In genomic region chr11:7430496-7430895, GRCh38 we compare ENCODE assay signal across 24 cellular contexts.
"Had no signal": no experiment of that assay in that cellular context is flagged by ENCODE, and none has a peak within 500 bp of the region (broad histone marks: within the 10 kb centered on the region; RNA-seq: fewer than 3 reads in every experiment).

No MANE protein-coding gene starts in this region.

- DNase-seq: stimulated activated CD4-positive, alpha-beta T cell treated with anti-CD3 and anti-CD28 coated beads, Interleukin-2, amount 100 ng/mL, for 48 hours; stimulated activated CD4-positive, alpha-beta T cell treated with anti-CD3 and anti-CD28 coated beads, Interleukin-4, amount 100 ng/mL, for 1 hour; stimulated activated CD4-positive, alpha-beta T cell treated with anti-CD3 and anti-CD28 coated beads, Interleukin-4, amount 100 ng/mL, for 24 hours; stimulated activated CD4-positive, alpha-beta T cell treated with anti-CD3 and anti-CD28 coated beads, Interleukin-4, amount 100 ng/mL, for 4 hours; stimulated activated CD8-positive, alpha-beta memory T cell treated with anti-CD3 and anti-CD28 coated beads, Interleukin-4, amount 100 ng/mL, for 48 hours; stimulated activated naive B cell treated with anti-CD40 and anti-IgM and Interleukin-4, amounts not matched to agents 10 μg/mL and 1 μg/mL and 100 μg/mL, for 72 hours; stimulated activated naive CD4-positive, alpha-beta T cell; stimulated activated naive CD4-positive, alpha-beta T cell treated with Interleukin-2 at 50 U/mL for 16 hours; stimulated activated naive CD8-positive, alpha-beta T cell treated with anti-CD3 and anti-CD28 coated beads, Interleukin-15, amount 100 ng/mL, for 72 hours; stimulated activated naive CD8-positive, alpha-beta T cell treated with anti-CD3 and anti-CD28 coated beads, Interleukin-15, Interleukin-2, amounts not matched to agents 100 U/mL and 50 U/mL, for 24 hours; stomach; substantia nigra; testis; thyroid gland; tibial artery; transverse colon; trophoblast cell; upper lobe of left lung; upper lobe of right lung; uterus had no signal

- H3K27ac ChIP-seq: stomach, suprapubic skin, testis, thoracic aorta, thyroid gland, tibial artery, tibial nerve, transverse colon, upper lobe of left lung, upper lobe of right lung, uterus, vagina had no signal

- H3K4me1 ChIP-seq: stomach, suprapubic skin, thyroid gland, tibial artery, tibial nerve, transverse colon, upper lobe of left lung, upper lobe of right lung, uterus, vagina had no signal

- H3K9me3 ChIP-seq: stomach, suprapubic skin, testis, thoracic aorta, thyroid gland, tibial artery, transverse colon, upper lobe of left lung, upper lobe of right lung, uterus, vagina had no signal

- H3K27me3 ChIP-seq: stomach, suprapubic skin, testis, thyroid gland, tibial artery, tibial nerve, transverse colon, upper lobe of left lung, upper lobe of right lung, uterus, vagina had no signal

- H3K4me3 ChIP-seq: stomach, suprapubic skin, testis, thoracic aorta, thyroid gland, tibial artery, tibial nerve, transverse colon, upper lobe of left lung, upper lobe of right lung, uterus, vagina had no signal

- H3K36me3 ChIP-seq: stomach, suprapubic skin, thoracic aorta, thyroid gland, tibial artery, tibial nerve, transverse colon, upper lobe of left lung, upper lobe of right lung, uterus, vagina had no signal
